33 cellular contexts compared by ENCODE assay signal in the genomic region with DNA sequence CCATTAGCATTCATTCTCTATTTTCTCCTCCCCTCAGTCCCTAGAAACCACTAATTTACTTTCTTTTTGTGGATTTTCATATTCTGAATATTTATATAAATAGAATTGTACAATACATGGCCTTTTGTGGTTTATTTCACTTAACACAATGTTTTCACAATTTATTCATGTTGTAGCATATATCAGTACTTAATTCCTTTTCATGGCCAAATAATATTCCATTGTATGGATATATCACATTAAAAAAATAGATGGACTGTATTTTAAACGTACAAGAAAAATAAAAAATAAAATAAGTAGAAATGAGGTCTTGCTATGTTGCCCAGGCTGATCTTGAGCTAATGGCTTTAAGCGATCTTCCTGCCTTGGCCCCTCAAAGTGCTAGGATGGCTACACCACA.
"Had no signal": no experiment of that assay in that cellular context is flagged by ENCODE, and none has a peak within 500 bp of the region (broad histone marks: within the 10 kb centered on the region; RNA-seq: fewer than 3 reads in every experiment).

No MANE protein-coding gene starts in this region.

- H3K27ac ChIP-seq: adrenal gland, ascending aorta, body of pancreas, brain microvascular endothelial cell, breast epithelium, cardiac muscle cell had no signal

- H3K36me3 ChIP-seq: brain microvascular endothelial cell, breast epithelium, cardiac muscle cell had no signal

- DNase-seq: activated effector memory CD4-positive, alpha-beta T cell treated with anti-CD3 and anti-CD28 coated beads, Interleukin-2, amount 50 U/mL, for 16 hours; activated effector memory CD4-positive, alpha-beta T cell treated with Interleukin-2 at 50 U/mL for 16 hours; activated gamma-delta T cell; activated gamma-delta T cell treated with Interleukin-2 at 50 U/mL for 16 hours; activated naive CD4-positive, alpha-beta T cell; activated naive CD4-positive, alpha-beta T cell treated with anti-CD3 and anti-CD28 coated beads for 36 hours; activated naive CD4-positive, alpha-beta T cell treated with anti-CD3 and anti-CD28 coated beads, Interleukin-2, amount 10 ng/mL, durations not matched to agents 7 days and 5 days; activated naive CD4-positive, alpha-beta T cell treated with anti-CD3 and anti-CD28 coated beads, Interleukin-2, amount 50 U/mL, for 16 hours; activated naive CD4-positive, alpha-beta T cell treated with Interleukin-2 at 50 U/mL for 16 hours; activated naive CD8-positive, alpha-beta T cell treated with anti-CD3 and anti-CD28 coated beads for 36 hours; activated naive CD8-positive, alpha-beta T cell treated with anti-CD3 and anti-CD28 coated beads, Interleukin-2, amount 10 ng/mL, durations not matched to agents 7 days and 5 days; activated naive CD8-positive, alpha-beta T cell treated with anti-CD3 and anti-CD28 coated beads, Interleukin-2, amount 50 U/mL, for 24 hours; activated T-cell treated with anti-CD3 and anti-CD28 coated beads, Interleukin-2, amount 50 U/mL, for 24 hours; activated T-cell treated with anti-CD3 and anti-CD28 coated beads, Interleukin-2, amount 50 U/mL, for 4 hours; activated T-cell treated with anti-CD3 and anti-CD28 coated beads, Interleukin-2, amount 50 U/mL, for 48 hours; activated T-cell treated with anti-CD3 and anti-CD28 coated beads, Interleukin-2, amount 50 U/mL, for 72 hours; adrenal gland; amniotic stem cell; amygdala; anterior cingulate cortex; aorta; body of pancreas; brain microvascular endothelial cell; caudate nucleus; central memory CD4-positive, alpha-beta T cell; cerebellar nuclear complex had no signal

- H3K27me3 ChIP-seq: adrenal gland, ascending aorta, body of pancreas, brain microvascular endothelial cell, breast epithelium, cardiac muscle cell had no signal

- ATAC-seq: activated naive CD4-positive, alpha-beta T cell treated with anti-CD3 and anti-CD28 coated beads, Interleukin-2, amount 50 U/mL, for 72 hours; activated naive CD8-positive, alpha-beta T cell treated with anti-CD3 and anti-CD28 coated beads, Interleukin-2, amount 50 U/mL, for 24 hours; activated T-cell treated with anti-CD3 and anti-CD28 coated beads, Interleukin-2, amount 50 U/mL, for 4 hours; activated T-cell treated with anti-CD3 and anti-CD28 coated beads, Interleukin-2, amount 50 U/mL, for 72 hours; activated T-helper 17 cell treated with anti-CD3 and anti-CD28 coated beads, Interleukin-2, amount 50 U/mL, for 72 hours; body of pancreas had no signal

- FAIRE-seq: astrocyte, bronchial epithelial cell had no signal

- H3K9me3 ChIP-seq: adrenal gland, ascending aorta, body of pancreas, breast epithelium had no signal

- H3K4me1 ChIP-seq: ascending aorta, breast epithelium had no signal

- H3K4me3 ChIP-seq: adrenal gland, ascending aorta, body of pancreas, breast epithelium, cardiac muscle cell had no signal
